Comparison of ENCODE assay signal across 2 cellular contexts in genomic region chr3:74520895-74521294, GRCh38.
A peak's percentile ranks its signal among the peaks of the same experiment; 100 is the strongest.
TF ChIP-seq lines count a peak whose summit lies in the region.

No MANE protein-coding gene starts in this region.

TF ChIP-seq in IMR-90, 13 proteins besides CTCF, POLR2A, EP300 and RAD21:
- TF ChIP-seq MXI1 (IDR thresholded peaks at IDR 0.05; ENCODE audit: borderline replicate concordance, low read depth, low read length) (no peak), BHLHE40 (IDR thresholded peaks at IDR 0.05; ENCODE audit: low read depth, low read length) (no peak), RCOR1 (IDR thresholded peaks at IDR 0.05; ENCODE audit: insufficient replicate concordance, low read length) (no peak), SMC3 (IDR thresholded peaks at IDR 0.05; ENCODE audit: low read depth, low read length) (no peak), USF2 (IDR thresholded peaks at IDR 0.05; ENCODE audit: low read depth, low read length) (no peak), ELK1 (IDR thresholded peaks at IDR 0.05; ENCODE audit: borderline replicate concordance, low read depth, low read length) (no peak), RFX5 (IDR thresholded peaks at IDR 0.05; ENCODE audit: low read depth, low read length) (peak; percentile 77), FOS (IDR thresholded peaks at IDR 0.05; ENCODE audit: low read depth, low read length) (no peak)
TF ChIP-seq in IMR-90: peak in this region for 1.

TF ChIP-seq in H1, 55 proteins besides CTCF, POLR2A, EP300 and RAD21:
- TF ChIP-seq RFX5 (IDR thresholded peaks at IDR 0.05; ENCODE audit: borderline replicate concordance, low read depth, low read length) (peak; percentile 26; the same call in 1 of the 2 replicates), ZNF274 (IDR thresholded peaks at IDR 0.05; ENCODE audit: borderline replicate concordance, extremely low read depth, low read length) (no peak)
